8 cellular contexts compared by ENCODE assay signal in the genomic region with DNA sequence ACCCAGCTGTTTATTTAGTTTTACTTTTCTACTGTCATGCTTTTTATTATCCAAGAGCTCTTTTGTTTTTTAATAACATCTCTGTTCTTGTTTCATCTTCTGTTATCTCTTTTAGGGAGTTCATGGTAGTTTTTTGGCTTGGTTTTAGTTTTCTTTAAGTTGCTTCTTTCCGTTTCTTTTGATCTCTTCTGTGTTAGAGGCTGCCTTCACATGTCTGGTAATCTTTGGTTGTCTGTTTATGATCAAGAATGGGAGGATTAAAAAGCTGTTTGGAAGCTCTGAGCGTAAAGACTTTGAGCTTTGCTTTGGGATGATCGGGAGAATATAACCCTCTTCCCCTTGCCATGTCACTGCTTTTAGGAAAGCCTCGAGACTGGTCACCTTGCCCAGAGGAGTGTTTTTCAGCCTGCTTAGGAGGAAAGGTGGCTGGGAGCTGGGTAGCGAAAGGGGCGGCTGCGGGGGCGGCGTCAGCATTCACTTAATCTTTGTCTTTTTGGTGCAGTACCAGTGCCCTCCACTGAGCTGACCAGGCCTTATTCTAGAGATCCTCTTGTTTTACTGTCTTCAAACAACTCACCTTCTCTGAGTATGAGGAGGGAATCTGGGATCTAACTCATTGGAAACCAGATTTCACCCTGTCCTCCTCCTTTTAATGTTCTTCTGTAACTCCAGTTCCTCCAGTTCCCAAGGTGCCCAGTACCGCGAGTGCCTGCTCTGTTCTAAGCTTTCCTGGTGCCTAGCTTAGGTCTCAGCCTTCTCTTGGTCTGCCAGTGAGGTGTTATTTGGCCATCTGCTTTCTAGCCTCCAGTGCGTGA. TPM values are rescaled to one million over a fixed set of nuclear protein-coding genes. Genes with fewer than 3 reads are reported as not detected.
DNase-seq lines count a peak whose midpoint lies in the region; ATAC-seq and TF ChIP-seq lines count a peak whose summit lies in the region.

No MANE protein-coding gene starts in this region.

- ATAC-seq in DND-41 (ENCODE audit: insufficient read depth, low read depth) = peak; percentile 89

- TF ChIP-seq CTCF in DND-41 (IDR thresholded peaks at IDR 0.05; ENCODE audit: borderline replicate concordance, extremely low read depth, low read length, poor library complexity, severe bottlenecking) (peak; percentile 47), fibroblast of the aortic adventitia (IDR thresholded peaks at IDR 0.05; ENCODE audit: insufficient read depth, low read length) (peak; percentile 61)

- H3K4me3 ChIP-seq in DND-41 (ENCODE audit: low read depth in 1 of 2, low read length in 2 of 2) (no peak overlapping the region), fibroblast of the aortic adventitia (ENCODE audit: low read depth, low read length) (no peak overlapping the region)

- no peaks in the 10 kb centered on the region for H3K27me3 ChIP-seq in DND-41 (ENCODE audit: insufficient read depth, low read length, poor library complexity)

- H3K36me3 ChIP-seq in DND-41 (ENCODE audit: insufficient read depth, low read length) = peaks cover 93% of the 10 kb centered on the region

- no peak overlapping the region; the same call in 1 of the 2 replicates for H3K4me2 ChIP-seq in DND-41 (ENCODE audit: insufficient read depth, low read length)

- DNase-seq in DND-41 = peak; percentile 29
- peak; percentile 20 for DNase-seq in NCI-H226
- peak; percentile 77 to 81 for DNase-seq in activated T-cell treated with anti-CD3 and anti-CD28 coated beads, Interleukin-2, amount 50 U/mL, for 48 hours
- peak; percentile 46 for DNase-seq in fibroblast of the aortic adventitia (ENCODE audit: low read depth)
- DNase-seq in retina = peak; percentile 48
- DNase-seq in COR-L47 (lab: John Stamatoyannopoulos, UW) = no peak
- no peak for DNase-seq in HPDE6-E6E7 (ENCODE audit: extremely low spot score)
- no peak for DNase-seq in cortex of kidney (lab: John Stamatoyannopoulos, UW)

- no peak overlapping the region for H2AFZ ChIP-seq in DND-41 (ENCODE audit: low read depth, low read length)

- H3K79me2 ChIP-seq in DND-41 (ENCODE audit: insufficient read depth, low read length) = peaks cover 97% of the 10 kb centered on the region

- H4K20me1 ChIP-seq in DND-41 (ENCODE audit: insufficient read depth, low read length) = peaks cover 62% of the 10 kb centered on the region

- no peaks in the 10 kb centered on the region for H3K9me3 ChIP-seq in DND-41 (ENCODE audit: insufficient read depth, low read length, severe bottlenecking)

- H3K9ac ChIP-seq in DND-41 (ENCODE audit: low read depth, low read length) = no peak overlapping the region

- peaks cover 11% of the 10 kb centered on the region; the same call in 1 of the 2 replicates for H3K4me1 ChIP-seq in DND-41 (ENCODE audit: insufficient read depth, low read length)

- H3K27ac ChIP-seq in DND-41 (ENCODE audit: low read length) = 0 out of 2 replicates have a peak overlapping the region, but pooled peaks have one; percentile 5

RNA-seq across cellular contexts. Expression of a gene that starts 15.5 kb away (rescaled TPM):
- total RNA-seq in fibroblast of the aortic adventitia (ENCODE audit: low replicate concordance) = 20.8 and 25.6 TPM in 2 replicates

RNA-seq across cellular contexts. Expression of a gene that starts 29.0 kb away (rescaled TPM):
- total RNA-seq in fibroblast of the aortic adventitia (ENCODE audit: low replicate concordance) = not detected in 2 replicates

RNA-seq across cellular contexts. Expression of a gene that starts 57.2 kb away (rescaled TPM):
- 94.8 and 164 TPM in 2 replicates for total RNA-seq in fibroblast of the aortic adventitia (ENCODE audit: low replicate concordance)

Comparison
In these comparisons a context has a peak if more than half of its experiments do, and no peak if none do; other contexts are left out.
1. DNase-seq: peak in DND-41 (single experiment), NCI-H226 (single experiment), activated T-cell treated with anti-CD3 and anti-CD28 coated beads, Interleukin-2, amount 50 U/mL, for 48 hours (2 of 2), fibroblast of the aortic adventitia (single experiment) and retina (single experiment); none in COR-L47 (single experiment), HPDE6-E6E7 (single experiment) and cortex of kidney (single experiment).